19 cellular contexts compared by ENCODE assay signal in the genomic region with DNA sequence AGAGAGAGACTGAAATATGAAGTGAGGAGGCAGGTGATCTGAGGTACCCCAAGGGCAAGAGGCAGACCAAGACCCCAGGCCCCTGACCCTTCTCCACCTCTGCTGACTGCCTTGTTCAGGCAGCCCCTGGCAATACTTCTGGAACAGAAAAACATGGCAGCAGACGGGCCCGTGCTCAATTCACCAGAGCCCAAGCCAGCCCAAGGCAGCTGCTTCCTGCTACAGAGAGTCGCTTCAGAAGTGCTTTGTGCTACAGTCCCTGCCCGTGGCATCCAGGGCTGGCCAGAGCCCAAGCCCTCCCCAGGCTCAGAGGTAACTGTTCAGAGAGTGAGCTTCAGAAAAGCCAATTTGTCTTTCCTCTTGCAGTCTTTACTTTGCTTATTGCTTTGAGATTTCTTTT.
"Had no signal": no experiment of that assay in that cellular context is flagged by ENCODE, and none has a peak within 500 bp of the region (broad histone marks: within the 10 kb centered on the region; RNA-seq: fewer than 3 reads in every experiment).

No MANE protein-coding gene starts in this region.

- DNase-seq: activated CD4-positive, alpha-beta T cell treated with anti-CD3 and anti-CD28 coated beads, Interleukin-2, amount 50 U/mL, for 1 hour; activated naive CD4-positive, alpha-beta T cell; activated naive CD8-positive, alpha-beta T cell treated with anti-CD3 and anti-CD28 coated beads, Interleukin-2, amount 10 ng/mL, durations not matched to agents 7 days and 5 days; activated T-cell treated with anti-CD3 and anti-CD28 coated beads for 4 hours; cerebellar nuclear complex; effector memory CD4-positive, alpha-beta T cell; foreskin melanocyte; heart right ventricle; left cardiac atrium; mucosa of descending colon; naive thymus-derived CD4-positive, alpha-beta T cell had no signal

- H3K9me3 ChIP-seq: heart right ventricle, mucosa of descending colon, pancreas, tibial nerve, vagina had no signal

- H3K36me3 ChIP-seq: heart right ventricle, pancreas, tibial nerve, vagina had no signal

- H3K27me3 ChIP-seq: pancreas, vagina had no signal

- H3K4me3 Mint-ChIP-seq: activated naive CD8-positive, alpha-beta T cell treated with anti-CD3 and anti-CD28 coated beads, Interleukin-2, amount 10 ng/mL, durations not matched to agents 7 days and 5 days; dendritic cell treated with granulocyte-macrophage colony-stimulating factor and Interleukin-4, amounts not matched to agents 40 ng/mL and 50 ng/mL, for 4 days; memory B cell; naive thymus-derived CD4-positive, alpha-beta T cell; stimulated activated memory B cell treated with anti-CD40 and anti-IgM and Interleukin-4, amounts not matched to agents 10 μg/mL and 1 μg/mL and 100 μg/mL, for 72 hours had no signal

- H3K27ac Mint-ChIP-seq: dendritic cell treated with granulocyte-macrophage colony-stimulating factor and Interleukin-4, amounts not matched to agents 40 ng/mL and 50 ng/mL, for 4 days; memory B cell; naive thymus-derived CD4-positive, alpha-beta T cell; stimulated activated memory B cell treated with anti-CD40 and anti-IgM and Interleukin-4, amounts not matched to agents 10 μg/mL and 1 μg/mL and 100 μg/mL, for 72 hours had no signal

- H3K4me1 Mint-ChIP-seq: activated naive CD8-positive, alpha-beta T cell treated with anti-CD3 and anti-CD28 coated beads, Interleukin-2, amount 10 ng/mL, durations not matched to agents 7 days and 5 days; memory B cell; naive thymus-derived CD4-positive, alpha-beta T cell; stimulated activated memory B cell treated with anti-CD40 and anti-IgM and Interleukin-4, amounts not matched to agents 10 μg/mL and 1 μg/mL and 100 μg/mL, for 72 hours had no signal

- H3K36me3 Mint-ChIP-seq: activated naive CD8-positive, alpha-beta T cell treated with anti-CD3 and anti-CD28 coated beads, Interleukin-2, amount 10 ng/mL, durations not matched to agents 7 days and 5 days; memory B cell; naive thymus-derived CD4-positive, alpha-beta T cell; stimulated activated memory B cell treated with anti-CD40 and anti-IgM and Interleukin-4, amounts not matched to agents 10 μg/mL and 1 μg/mL and 100 μg/mL, for 72 hours had no signal

- H3K4me3 ChIP-seq: heart right ventricle, mucosa of descending colon, pancreas, tibial nerve, vagina had no signal

- H3K27ac ChIP-seq: epithelial cell of prostate, heart right ventricle, pancreas, tibial nerve, vagina had no signal

- ATAC-seq: activated CD4-positive, CD25-positive, alpha-beta regulatory T cell treated with anti-CD3 and anti-CD28 coated beads, Interleukin-2, amount 50 U/mL, for 24 hours; mucosa of descending colon; naive thymus-derived CD4-positive, alpha-beta T cell; stimulated activated memory B cell treated with anti-CD40 and anti-IgM and Interleukin-4, amounts not matched to agents 10 μg/mL and 1 μg/mL and 100 μg/mL, for 72 hours had no signal

- H3K9me3 Mint-ChIP-seq: activated naive CD8-positive, alpha-beta T cell treated with anti-CD3 and anti-CD28 coated beads, Interleukin-2, amount 10 ng/mL, durations not matched to agents 7 days and 5 days; dendritic cell treated with granulocyte-macrophage colony-stimulating factor and Interleukin-4, amounts not matched to agents 40 ng/mL and 50 ng/mL, for 4 days; memory B cell; naive thymus-derived CD4-positive, alpha-beta T cell; stimulated activated memory B cell treated with anti-CD40 and anti-IgM and Interleukin-4, amounts not matched to agents 10 μg/mL and 1 μg/mL and 100 μg/mL, for 72 hours had no signal

- H3K4me1 ChIP-seq: heart right ventricle, pancreas, tibial nerve, vagina had no signal
